16 cellular contexts compared by ENCODE assay signal in the genomic region with DNA sequence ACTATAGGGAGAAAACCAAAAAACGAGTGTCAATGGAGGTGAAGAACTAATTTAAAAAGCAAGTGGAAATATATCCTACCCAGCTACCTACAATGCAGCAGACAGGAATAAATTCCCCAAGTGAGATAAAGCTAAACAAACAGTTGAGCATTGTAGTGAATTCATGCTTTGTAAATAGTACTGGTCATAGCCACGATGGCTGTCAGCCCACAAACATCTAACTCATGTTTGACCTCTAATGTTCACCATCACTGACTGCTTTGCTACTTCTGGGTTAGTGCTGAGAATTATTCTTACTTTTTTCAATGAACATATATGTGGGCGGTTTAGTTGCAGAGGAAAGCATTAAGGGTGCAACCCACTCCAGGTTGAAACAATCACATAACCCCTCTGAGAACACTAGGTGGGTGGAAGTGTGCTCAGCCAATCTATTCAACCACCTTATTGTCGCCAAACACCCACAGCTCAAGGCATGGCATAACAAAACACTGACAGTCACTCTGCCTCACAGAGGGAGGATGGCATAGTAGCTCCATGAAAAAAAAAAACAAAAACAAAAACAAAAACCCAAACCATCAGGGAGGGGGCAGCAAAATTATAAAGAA.
A peak's percentile ranks its signal among the peaks of the same experiment; 100 is the strongest.
DNase-seq lines count a peak whose midpoint lies in the region; ATAC-seq, FAIRE-seq and TF ChIP-seq lines count a peak whose summit lies in the region.
"Had no signal": no experiment of that assay in that cellular context is flagged by ENCODE, and none has a peak within 500 bp of the region (broad histone marks: within the 10 kb centered on the region; RNA-seq: fewer than 3 reads in every experiment).

No MANE protein-coding gene starts in this region.

- no peak overlapping the region for H2AK5ac ChIP-seq in mesenchymal stem cell (ENCODE audit: low read length, severe bottlenecking)

- H3K79me2 ChIP-seq in GM12878 (ENCODE audit: control insufficient read depth, insufficient read depth, low read length): no peaks in the 10 kb centered on the region

- no peak overlapping the region for H2BK120ac ChIP-seq in mesenchymal stem cell (ENCODE audit: low read depth, low read length)

- DNase-seq in COLO829 (ENCODE audit: low spot score) (peak; percentile 4), HTR-8/SVneo (ENCODE audit: insufficient read length, low spot score) (no peak), GM12878 (ENCODE audit: low read depth, low spot score) (peak; percentile 5), mesenchymal stem cell (peak; percentile 50), NCI-H1694 treated with DMSO at 0.1 percent for 48 hours (lab: John Stamatoyannopoulos, UW) (no peak), mucosa of gallbladder (ENCODE audit: low spot score) (no peak), NCI-H82 treated with DMSO at 0.1 percent for 48 hours (lab: John Stamatoyannopoulos, UW; ENCODE audit: unreplicated experiment) (no peak)
- DNase-seq in activated CD4-positive, alpha-beta T cell treated with anti-CD3 and anti-CD28 coated beads for 4 hours: no peak
- DNase-seq: activated naive CD8-positive, alpha-beta T cell treated with anti-CD3 and anti-CD28 coated beads for 36 hours; DND-41; mucosa of descending colon; NCI-H226; stimulated activated CD4-positive, alpha-beta T cell treated with anti-CD3 and anti-CD28 coated beads, Interleukin-2, amount 100 ng/mL, for 24 hours had no signal

- in situ Hi-C loops in GM12878 (cut with MboI): no loop called here

- intact Hi-C loops in GM12878 (cut with micrococcal nuclease; ENCODE audit: unreplicated experiment): loop anchor here (10.0 kb wide), 1 partner anchor 279 kb away; no protein-coding TSS in a partner anchor

- no peak overlapping the region for H3K14ac ChIP-seq in mesenchymal stem cell (ENCODE audit: low read length in 2 of 2)

- H3K18ac ChIP-seq in mesenchymal stem cell (ENCODE audit: low read depth in 1 of 2, low read length in 2 of 2): no peak overlapping the region

- no peak overlapping the region for H2BK5ac ChIP-seq in mesenchymal stem cell (ENCODE audit: low read depth, low read length, poor library complexity, severe bottlenecking)

- no peak overlapping the region for H3K4me3 ChIP-seq in GM12878
- H3K4me3 ChIP-seq in mesenchymal stem cell (ENCODE audit: insufficient read depth in 1 of 2, low read depth in 1 of 2, low read length in 2 of 2): no peak overlapping the region
- H3K4me3 ChIP-seq: mucosa of descending colon had no signal

- SMC1A ChIA-PET in GM12878 (lab: Charles Lee; ENCODE audit: uncharacterized antibody, unreplicated experiment): interaction anchor here (1.0 to 1.1 kb wide), 3 partner anchors 8 to 228 kb away, joined by 3 to 5 read pairs (median 3); no protein-coding TSS in a partner anchor

- H3K79me1 ChIP-seq in mesenchymal stem cell (replicated peaks; ENCODE audit: low read length, poor library complexity, severe bottlenecking): no peaks in the 10 kb centered on the region

- POLR2A ChIA-PET in GM12878 (lab: Charles Lee): no interaction called here

- H3K4me1 ChIP-seq in GM12878 (ENCODE audit: control insufficient read depth, insufficient read depth, low read length) (peaks cover 9% of the 10 kb centered on the region), mesenchymal stem cell (ENCODE audit: control insufficient read depth, insufficient read depth, low read depth, low read length) (peaks cover 9% of the 10 kb centered on the region)

- H3K27me3 ChIP-seq in GM12878 (replicated peaks in 1 of 2; ENCODE audit: control insufficient read depth in 2 of 2, insufficient read depth in 2 of 2, low read length in 1 of 2) (no peaks in the 10 kb centered on the region), mesenchymal stem cell (ENCODE audit: control insufficient read depth in 1 of 2, insufficient read depth in 1 of 2, low read length in 2 of 2) (no peaks in the 10 kb centered on the region)

- 65% methylated on average over 4 of the region's 4 CpGs for WGBS in GM12878 (ENCODE audit: insufficient coverage, insufficient replicate concordance, low lambda C conversion rate, missing lambda C conversion rate)
- 94% methylated on average over 2 of the region's 4 CpGs for WGBS in mesenchymal stem cell

- H4K91ac ChIP-seq in mesenchymal stem cell (ENCODE audit: low read length): no peak overlapping the region

- TF ChIP-seq RAD21 in GM12878 (IDR thresholded peaks at IDR 0.05; ENCODE audit: insufficient read depth, low read depth, low read length): no peak

- H3K4ac ChIP-seq in mesenchymal stem cell (ENCODE audit: low read depth in 1 of 2, low read length in 2 of 2): no peak overlapping the region

- ATAC-seq in GM12878: no peak
- ATAC-seq: mucosa of descending colon, SK-N-SH treated with all-trans-retinoic acid at 6 μM for 48 hours had no signal

- H2BK12ac ChIP-seq in mesenchymal stem cell (ENCODE audit: low read length in 2 of 2): no peak overlapping the region

- H4K20me1 ChIP-seq in GM12878 (ENCODE audit: control insufficient read depth, insufficient read depth): no peaks in the 10 kb centered on the region

- H3K36me3 ChIP-seq in GM12878 (ENCODE audit: control insufficient read depth in 2 of 2, insufficient read depth in 2 of 2, low read length in 1 of 2) (no peaks in the 10 kb centered on the region), mesenchymal stem cell (ENCODE audit: control insufficient read depth in 1 of 2, insufficient read depth in 2 of 2, low read depth in 1 of 2, low read length in 2 of 2) (peaks cover 5 to 10% of the 10 kb centered on the region in 2 experiments)

- H2AFZ ChIP-seq in GM12878 (ENCODE audit: control insufficient read depth, low read depth, low read length): no peak overlapping the region
- no peak overlapping the region for H2AFZ ChIP-seq in mesenchymal stem cell (ENCODE audit: low read depth, low read length)

- no peak overlapping the region for H4K8ac ChIP-seq in mesenchymal stem cell (ENCODE audit: low read length)

- FAIRE-seq in HTR-8/SVneo (lab: Jason Lieb, UNC): peak; percentile 67
- no peak for FAIRE-seq in GM12878 (lab: Jason Lieb, UNC)
- FAIRE-seq: H1 had no signal

- H3K27ac ChIP-seq in GM12878 (ENCODE audit: control insufficient read depth, insufficient read depth) (no peak overlapping the region), mesenchymal stem cell (ENCODE audit: low read length, poor library complexity, severe bottlenecking) (no peak overlapping the region)
- H3K27ac ChIP-seq: HL-60 had no signal

- TF ChIP-seq CTCF in GM12878 (IDR thresholded peaks at IDR 0.05 in 2 of 3, conservative IDR thresholded peaks at IDR 0.05 in 1 of 3; ENCODE audit: control insufficient read depth in 2 of 3, extremely low read depth in 1 of 3, insufficient read depth in 1 of 3, low read depth in 3 of 3, low read length in 3 of 3): no peak

- no peak for TF ChIP-seq EP300 in GM12878 (IDR thresholded peaks at IDR 0.05; ENCODE audit: borderline replicate concordance in 1 of 2, control insufficient read depth in 1 of 2, low read depth in 2 of 2, low read length in 2 of 2)

- no peak overlapping the region for H2BK15ac ChIP-seq in mesenchymal stem cell (ENCODE audit: low read depth, poor library complexity, severe bottlenecking)

- BruUV-seq in GM12878 (replicated peaks; lab: Mats Ljungman, UMichigan): no TSS peak

- no peak for TF ChIP-seq POLR2A in GM12878 (IDR thresholded peaks at IDR 0.05; ENCODE audit: low read depth, low read length)

- CTCF ChIA-PET in GM12878 (lab: Yijun Ruan, JAX): interaction anchor here (0.7 kb wide), 1 partner anchor 279 kb away, joined by 3 read pairs; no protein-coding TSS in a partner anchor

- RAD21 ChIA-PET in GM12878 (lab: Charles Lee; ENCODE audit: unreplicated experiment): interaction anchor here (0.5 to 1.5 kb wide), 2 partner anchors 281 to 1826 kb away, joined by 3 to 4 read pairs; no protein-coding TSS in a partner anchor

- H3K9me3 ChIP-seq in GM12878 (replicated peaks; ENCODE audit: control insufficient read depth, insufficient read depth, low read length) (no peaks in the 10 kb centered on the region), mesenchymal stem cell (ENCODE audit: control insufficient read depth, low read length) (no peaks in the 10 kb centered on the region)
- H3K9me3 ChIP-seq: mucosa of descending colon had no signal

- H3K23ac ChIP-seq in mesenchymal stem cell (ENCODE audit: low read length in 2 of 2): no peak overlapping the region

- H3K9ac ChIP-seq in GM12878 (ENCODE audit: control insufficient read depth, insufficient read depth, low read length) (no peak overlapping the region), mesenchymal stem cell (ENCODE audit: low read length) (no peak overlapping the region)

- H3K4me2 ChIP-seq in GM12878 (ENCODE audit: control insufficient read depth, insufficient read depth): no peak overlapping the region; the same call in 1 of the 2 replicates
- H3K4me2 ChIP-seq in mesenchymal stem cell (ENCODE audit: low read length, poor library complexity, severe bottlenecking): no peak overlapping the region

TF ChIP-seq in GM12878, 131 proteins besides CTCF, POLR2A, EP300 and RAD21:
- TF ChIP-seq RUNX3 (IDR thresholded peaks at IDR 0.05; ENCODE audit: low read length) (peak; percentile 37; the same call in 1 of the 2 replicates), CHD1 (IDR thresholded peaks at IDR 0.05; ENCODE audit: low read depth, low read length) (no peak)

Comparison
In these comparisons a context has a peak if more than half of its experiments do, and no peak if none do; other contexts are left out.
1. DNase-seq: peak in COLO829 (single experiment), GM12878 (single experiment) and mesenchymal stem cell (single experiment); none in HTR-8/SVneo (single experiment), NCI-H1694 treated with DMSO at 0.1 percent for 48 hours (single experiment), activated CD4-positive, alpha-beta T cell treated with anti-CD3 and anti-CD28 coated beads for 4 hours (0 of 2), mucosa of gallbladder (single experiment) and NCI-H82 treated with DMSO at 0.1 percent for 48 hours (single experiment).